In genomic region chr9:73143606-73144328, GRCh38 we compare ENCODE assay signal across 8 cellular contexts. TPM values are rescaled to one million over a fixed set of nuclear protein-coding genes. Genes with fewer than 3 reads are reported as not detected.
DNase-seq lines count a peak whose midpoint lies in the region; ATAC-seq and TF ChIP-seq lines count a peak whose summit lies in the region.

No MANE protein-coding gene starts in this region.

- CTCF ChIA-PET in HEK293 (lab: Yijun Ruan, JAX): interaction anchor here (0.9 to 2.4 kb wide), 5 partner anchors 9 to 38 kb away, joined by 3 to 6 read pairs (median 3); no protein-coding TSS in a partner anchor

- POLR2A ChIA-PET in HEK293 (lab: Yijun Ruan, JAX): interaction anchor here (0.7 to 1.7 kb wide), 3 partner anchors 9 to 779 kb away, joined by 3 to 7 read pairs (median 6); partner anchors contain the start of gene ZFAND5

- DNase-seq in SJSA1 (ENCODE audit: low read depth in 1 of 2, low spot score in 2 of 2): peak in 1 of 2 experiments; percentile 77
- peak; percentile 90 for DNase-seq in fibroblast of villous mesenchyme (ENCODE audit: low read depth)
- no peak for DNase-seq in NCI-H146 treated with DMSO at 0.1 percent for 48 hours (lab: John Stamatoyannopoulos, UW; ENCODE audit: unreplicated experiment)
- no peak for DNase-seq in activated naive CD4-positive, alpha-beta T cell treated with Interleukin-2 at 50 U/mL for 16 hours

- H3K36me3 ChIP-seq in HEK293 (ENCODE audit: control insufficient read depth in 2 of 2, insufficient read depth in 1 of 2, low read length in 2 of 2) (no peaks in the 10 kb centered on the region), SJSA1 (no peaks in the 10 kb centered on the region), skeletal muscle tissue (ENCODE audit: control insufficient read depth in 3 of 3, insufficient read depth in 3 of 3, low read length in 3 of 3) (no peaks in the 10 kb centered on the region)

- H3K4me1 ChIP-seq in HEK293 (ENCODE audit: control insufficient read depth, insufficient read depth, low read length): 0 out of 2 replicates have a peak, but pooled peaks cover 5% of the 10 kb centered on the region
- peaks cover 30% of the 10 kb centered on the region for H3K4me1 ChIP-seq in SJSA1 (replicated peaks)
- H3K4me1 ChIP-seq in skeletal muscle tissue (ENCODE audit: control insufficient read depth in 3 of 3, insufficient read depth in 3 of 3, low read length in 3 of 3): peaks cover 0 to 10% (median 0%) of the 10 kb centered on the region in 3 donors

- TF ChIP-seq CTCF in HEK293 (tag by site-specific recombination; IDR thresholded peaks at IDR 0.05): no peak
- TF ChIP-seq CTCF in fibroblast of villous mesenchyme (IDR thresholded peaks at IDR 0.05; ENCODE audit: insufficient read depth, low read depth, low read length): no peak

- no peak overlapping the region for H3K27ac ChIP-seq in HEK293 (ENCODE audit: extremely low read depth, low read depth, low read length)
- H3K27ac ChIP-seq in SJSA1: peak overlapping the region; percentile 86
- peak overlapping the region; percentile 27 for H3K27ac ChIP-seq in skeletal muscle tissue (ENCODE audit: low read depth, low read length)

- H3K27me3 ChIP-seq in SJSA1 (replicated peaks) (no peaks in the 10 kb centered on the region), skeletal muscle tissue (ENCODE audit: control insufficient read depth in 3 of 3, insufficient read depth in 3 of 3, low read length in 3 of 3) (no peaks in the 10 kb centered on the region)

- H3K9ac ChIP-seq in skeletal muscle tissue (ENCODE audit: low read depth in 1 of 3, low read length in 3 of 3): no peak overlapping the region

- H3K4me3 ChIP-seq in HEK293 (ENCODE audit: low read depth, low read length) (no peak overlapping the region), SJSA1 (no peak overlapping the region), fibroblast of villous mesenchyme (ENCODE audit: low read depth, low read length) (no peak overlapping the region), skeletal muscle tissue (ENCODE audit: low read length in 3 of 3) (no peak overlapping the region)

- no peaks in the 10 kb centered on the region for H3K9me3 ChIP-seq in HEK293 (ENCODE audit: control insufficient read depth, insufficient read depth, low read depth, low read length)
- H3K9me3 ChIP-seq in SJSA1 (replicated peaks): no peaks in the 10 kb centered on the region
- no peaks in the 10 kb centered on the region for H3K9me3 ChIP-seq in skeletal muscle tissue (ENCODE audit: control insufficient read depth in 3 of 3, low read length in 3 of 3)

- ATAC-seq in GM19455 (IDR thresholded peaks at IDR 0.05; ENCODE audit: unreplicated experiment) (no peak), HG03378 (IDR thresholded peaks at IDR 0.05; ENCODE audit: unreplicated experiment) (no peak)

TF ChIP-seq in HEK293, 187 proteins besides CTCF, POLR2A, EP300 and RAD21 (continues in another document):
- TF ChIP-seq ZNF391 (tag by site-specific recombination; IDR thresholded peaks at IDR 0.05; ENCODE audit: borderline replicate concordance, low read depth): no peak
- TF ChIP-seq ZNF658 (tag by site-specific recombination; IDR thresholded peaks at IDR 0.05): no peak
- TF ChIP-seq BCL6B (tag by site-specific recombination; IDR thresholded peaks at IDR 0.05): no peak
- TF ChIP-seq GLI2 (tag by site-specific recombination; IDR thresholded peaks at IDR 0.05; ENCODE audit: borderline replicate concordance, low read depth): no peak
- TF ChIP-seq ZNF560 (tag by site-specific recombination; IDR thresholded peaks at IDR 0.05; ENCODE audit: borderline replicate concordance): no peak
- TF ChIP-seq ZNF16 (tag by site-specific recombination; IDR thresholded peaks at IDR 0.05; ENCODE audit: low read depth): no peak
- TF ChIP-seq ZNF311 (tag by site-specific recombination; IDR thresholded peaks at IDR 0.05; ENCODE audit: borderline replicate concordance): no peak
- TF ChIP-seq ZNF518A (tag by site-specific recombination; conservative IDR thresholded peaks at IDR 0.05; ENCODE audit: low read depth): peak; percentile 50
- no peak for TF ChIP-seq KLF17 (tag by site-specific recombination; IDR thresholded peaks at IDR 0.05)
- TF ChIP-seq ZNF416 (tag by site-specific recombination; IDR thresholded peaks at IDR 0.05): no peak
- TF ChIP-seq TRIM28 (IDR thresholded peaks at IDR 0.05; ENCODE audit: borderline replicate concordance, low read length): no peak
- TF ChIP-seq ZXDB (tag by site-specific recombination; IDR thresholded peaks at IDR 0.05): no peak
- no peak for TF ChIP-seq ZNF169 (tag by site-specific recombination; IDR thresholded peaks at IDR 0.05)
- TF ChIP-seq ZNF23 (tag by site-specific recombination; IDR thresholded peaks at IDR 0.05; ENCODE audit: borderline replicate concordance): no peak
- no peak for TF ChIP-seq ZBTB8A (tag by site-specific recombination; IDR thresholded peaks at IDR 0.05)
- no peak for TF ChIP-seq INSM2 (tag by site-specific recombination; IDR thresholded peaks at IDR 0.05)
- no peak for TF ChIP-seq SP7 (tag by site-specific recombination; IDR thresholded peaks at IDR 0.05)
- no peak for TF ChIP-seq BCL11A (tag by site-specific recombination; IDR thresholded peaks at IDR 0.05; ENCODE audit: low read depth)
- no peak for TF ChIP-seq ZNF146 (tag by site-specific recombination; IDR thresholded peaks at IDR 0.05)
- TF ChIP-seq ZBTB20 (tag by site-specific recombination; IDR thresholded peaks at IDR 0.05): no peak
- no peak for TF ChIP-seq ZNF792 (tag by site-specific recombination; IDR thresholded peaks at IDR 0.05)

RNA-seq across cellular contexts. Expression of gene ANXA1, which starts 7.9 kb away (rescaled TPM):
- 848 and 934 TPM in 2 replicates for total RNA-seq in SJSA1 (2014; rRNA removed; shearing (Covaris generic))
- 526 and 798 TPM in 2 replicates for total RNA-seq in fibroblast of villous mesenchyme
- total RNA-seq in skeletal muscle tissue: 90.8 TPM
